Comparison of ENCODE assay signal across 8 cellular contexts in genomic region chr5:180313677-180314076, GRCh38. TPM values are rescaled to one million over a fixed set of nuclear protein-coding genes. Genes with fewer than 3 reads are reported as not detected.
A peak's percentile ranks its signal among the peaks of the same experiment; 100 is the strongest.
DNase-seq lines count a peak whose midpoint lies in the region; ATAC-seq, FAIRE-seq and TF ChIP-seq lines count a peak whose summit lies in the region.

No MANE protein-coding gene starts in this region.

- peak overlapping the region; percentile 66 for H3K4me2 ChIP-seq in skeletal muscle satellite cell (ENCODE audit: low read length)
- H3K4me2 ChIP-seq in MM.1S (ENCODE audit: low read depth, low read length): no peak overlapping the region

- H3K4me3 Mint-ChIP-seq in WTC11: peak overlapping the region; percentile 61

- no peak overlapping the region for H3K9ac ChIP-seq in skeletal muscle satellite cell (ENCODE audit: low read depth, low read length)
- H3K9ac ChIP-seq in MM.1S (ENCODE audit: low read length): no peak overlapping the region

- no peaks in the 10 kb centered on the region for H3K79me2 ChIP-seq in MM.1S (ENCODE audit: low read length)

- no peak for TF ChIP-seq POLR2A in GM12892 (IDR thresholded peaks at IDR 0.05; ENCODE audit: low read depth, low read length)

- no peaks in the 10 kb centered on the region for H3K9me3 Mint-ChIP-seq in WTC11

- H3K27ac ChIP-seq in MM.1S (ENCODE audit: low read length): no peak overlapping the region

- TF ChIP-seq CTCF in WTC11 (IDR thresholded peaks at IDR 0.05) (no peak), fibroblast of villous mesenchyme (IDR thresholded peaks at IDR 0.05; ENCODE audit: insufficient read depth, low read depth, low read length) (no peak), MM.1S (IDR thresholded peaks at IDR 0.05; ENCODE audit: low read length) (no peak)

- peak overlapping the region; percentile 42 for H3K4me3 ChIP-seq in fibroblast of villous mesenchyme (ENCODE audit: low read depth, low read length)
- no peak overlapping the region for H3K4me3 ChIP-seq in skeletal muscle satellite cell (ENCODE audit: low read length)
- H3K4me3 ChIP-seq in MM.1S (ENCODE audit: low read length): no peak overlapping the region

- no peaks in the 10 kb centered on the region for H3K9me2 ChIP-seq in MM.1S (replicated peaks; ENCODE audit: insufficient read depth, low read length)

- H3F3A ChIP-seq in MM.1S (ENCODE audit: insufficient read depth, low read length): no peaks in the 10 kb centered on the region

- H3K36me3 ChIP-seq in skeletal muscle satellite cell (ENCODE audit: insufficient read depth, low read length) (peaks cover 46% of the 10 kb centered on the region), MM.1S (replicated peaks; ENCODE audit: insufficient read depth, low read length) (no peaks in the 10 kb centered on the region)

- CTCF ChIA-PET in WTC11 (lab: Charles Lee): interaction anchor here (0.9 to 4.5 kb wide), 11 partner anchors 8 to 180 kb away, joined by 3 to 76 read pairs (median 5); no protein-coding TSS in a partner anchor

- ATAC-seq in HG03520 (IDR thresholded peaks at IDR 0.05; ENCODE audit: unreplicated experiment) (peak; percentile 66), WTC11 (peak; percentile 72)

- peaks cover 21% of the 10 kb centered on the region for H3K4me1 Mint-ChIP-seq in WTC11

- no peak overlapping the region for H2AFZ ChIP-seq in MM.1S (ENCODE audit: low read length)

- H3K27ac Mint-ChIP-seq in WTC11: peak overlapping the region; percentile 97; the same call in 1 of the 2 replicates

- no peaks in the 10 kb centered on the region for H3K27me3 Mint-ChIP-seq in WTC11 (ENCODE audit: low read depth)

- FAIRE-seq in GM12892 (lab: Jason Lieb, UNC): no peak

- POLR2A ChIA-PET in WTC11 (lab: Charles Lee): interaction anchor here (1.1 to 1.8 kb wide), 2 partner anchors 18 to 29 kb away, joined by 5 to 6 read pairs; no protein-coding TSS in a partner anchor

- H3K9me3 ChIP-seq in skeletal muscle satellite cell (replicated peaks; ENCODE audit: low read length) (no peaks in the 10 kb centered on the region), MM.1S (replicated peaks; ENCODE audit: insufficient read depth, low read length) (no peaks in the 10 kb centered on the region)

- H3K4me1 ChIP-seq in skeletal muscle satellite cell (ENCODE audit: control insufficient read depth, insufficient read depth, low read length) (no peaks in the 10 kb centered on the region), MM.1S (ENCODE audit: low read length) (no peaks in the 10 kb centered on the region)

- no peaks in the 10 kb centered on the region for H4K20me1 ChIP-seq in MM.1S (ENCODE audit: insufficient read depth, low read length)

- DNase-seq in Caki2 (ENCODE audit: low read depth) (peak; percentile 82), WTC11 (ENCODE audit: low spot score) (peak; percentile 69), fibroblast of villous mesenchyme (ENCODE audit: low read depth) (peak; percentile 54), ureter (ENCODE audit: low spot score) (no peak), GM12892 (ENCODE audit: insufficient read length) (no peak), MM.1S (no peak)

- H3K27me3 ChIP-seq in skeletal muscle satellite cell (ENCODE audit: control insufficient read depth, insufficient read depth, low read length) (no peaks in the 10 kb centered on the region), MM.1S (replicated peaks; ENCODE audit: insufficient read depth, low read length) (peaks cover 44% of the 10 kb centered on the region)

- H3K36me3 Mint-ChIP-seq in WTC11: peaks cover 54% of the 10 kb centered on the region

- in situ Hi-C loops in Caki2 (cut with HindIII; ENCODE audit: low pct_unique_long_range_greater_than_20kb, low sequenced_read_pairs): no loop called here

TF ChIP-seq in WTC11, 78 proteins besides CTCF, POLR2A, EP300 and RAD21 (continues in another document):
- TF ChIP-seq PRDM15 (CRISPR knock-in tag; IDR thresholded peaks at IDR 0.05) (no peak), NFATC4 (CRISPR knock-in tag; IDR thresholded peaks at IDR 0.05) (no peak), CREM (CRISPR knock-in tag; IDR thresholded peaks at IDR 0.05) (no peak), MXD4 (CRISPR knock-in tag; IDR thresholded peaks at IDR 0.05; ENCODE audit: borderline replicate concordance) (no peak), GTF2I (CRISPR knock-in tag; conservative IDR thresholded peaks at IDR 0.05) (no peak), ATF6 (CRISPR knock-in tag; IDR thresholded peaks at IDR 0.05) (no peak), ZNF396 (CRISPR knock-in tag; IDR thresholded peaks at IDR 0.05; ENCODE audit: borderline replicate concordance) (no peak), IRF2 (CRISPR knock-in tag; IDR thresholded peaks at IDR 0.05; ENCODE audit: borderline replicate concordance, low read depth) (no peak), ZNF138 (CRISPR knock-in tag; conservative IDR thresholded peaks at IDR 0.05) (no peak), PRRX2 (CRISPR knock-in tag; IDR thresholded peaks at IDR 0.05) (no peak), HMGXB4 (CRISPR knock-in tag; IDR thresholded peaks at IDR 0.05) (no peak)

RNA-seq across cellular contexts. Expression of gene MAPK9, which starts 21.8 kb away (rescaled TPM):
- total RNA-seq in Caki2 (2014; rRNA removed; shearing (Covaris generic); ENCODE audit: low replicate concordance): 33.4 and 46.5 TPM in 2 replicates
- total RNA-seq in WTC11 (2021): 42.4 to 42.9 TPM (median 42.9 TPM) in 3 replicates
- total RNA-seq in fibroblast of villous mesenchyme: 26.1 and 33.2 TPM in 2 replicates
- 20.3 and 22.5 TPM in 2 replicates for total RNA-seq in skeletal muscle satellite cell (2012; rRNA removed)
- 40.5 TPM for total RNA-seq in ureter
- polyA plus RNA-seq in GM12892 (2012; ENCODE audit: missing spikeins): 24.1 TPM

RNA-seq across cellular contexts. Expression of gene GFPT2, which starts 39.5 kb away (rescaled TPM):
- total RNA-seq in Caki2 (2014; rRNA removed; shearing (Covaris generic); ENCODE audit: low replicate concordance): 3.7 and 5.2 TPM in 2 replicates
- 124 to 138 TPM (median 136 TPM) in 3 replicates for total RNA-seq in WTC11 (2021)
- total RNA-seq in fibroblast of villous mesenchyme: 25.4 and 28.9 TPM in 2 replicates
- total RNA-seq in skeletal muscle satellite cell (2012; rRNA removed): 140 and 190 TPM in 2 replicates
- 20.0 TPM for total RNA-seq in ureter
- 1.1 TPM for polyA plus RNA-seq in GM12892 (2012; ENCODE audit: missing spikeins)

Comparison
In these comparisons a context has a peak if more than half of its experiments do, and no peak if none do; other contexts are left out.
1. DNase-seq: peak in Caki2 (single experiment), WTC11 (single experiment) and fibroblast of villous mesenchyme (single experiment); none in ureter (single experiment), GM12892 (single experiment) and MM.1S (single experiment).